8 cellular contexts compared by ENCODE assay signal in the genomic region with DNA sequence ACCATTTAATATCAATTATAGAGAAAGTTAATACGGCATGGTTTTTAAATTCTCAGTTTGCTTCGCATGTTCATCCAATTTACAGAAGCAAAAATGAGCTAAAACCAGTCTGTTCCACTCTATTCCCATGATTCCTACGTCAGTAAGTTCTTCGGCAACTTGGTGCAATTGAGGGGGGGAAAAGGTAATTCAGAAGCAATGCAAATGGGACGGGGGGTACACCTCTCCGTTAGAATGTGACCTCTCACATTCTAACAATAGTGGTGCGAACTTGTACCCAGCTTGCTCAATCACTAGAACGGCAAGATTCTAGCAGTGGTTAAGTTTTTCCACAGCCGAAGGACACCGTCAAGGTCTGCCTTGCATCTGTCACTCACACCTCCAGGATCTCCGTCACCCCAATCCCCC. TPM values are rescaled to one million over a fixed set of nuclear protein-coding genes. Genes with fewer than 3 reads are reported as not detected.
DNase-seq lines count a peak whose midpoint lies in the region; TF ChIP-seq lines count a peak whose summit lies in the region.

No MANE protein-coding gene starts in this region.

- DNase-seq in Calu3 (no peak), astrocyte of the hippocampus (ENCODE audit: low read depth, low spot score) (peak; percentile 52), iris pigment epithelial cell (ENCODE audit: low read depth) (peak; percentile 12), NCI-H1417 treated with DMSO at 0.1 percent for 48 hours (lab: John Stamatoyannopoulos, UW) (no peak), KBM-7 (no peak), kidney glomerular epithelial cell (lab: John Stamatoyannopoulos, UW) (no peak)

- intact Hi-C loops in Calu3 (cut with micrococcal nuclease; ENCODE audit: unreplicated experiment), result loop anchor here (5.0 kb wide), 1 partner anchor 73 kb away; a partner anchor contains a TSS

- H3K4me2 ChIP-seq in KMS-11, result peak overlapping the region; percentile 93

- no peak overlapping the region for H3K4me3 ChIP-seq in KMS-11 (IDR thresholded peaks at IDR 0.05; ENCODE audit: insufficient read depth, low read depth, low read length)
- peak overlapping the region; percentile 86 to 96 (median 88) for H3K4me3 ChIP-seq in subcutaneous abdominal adipose tissue (ENCODE audit: low read depth in 1 of 5, low read length in 5 of 5)

- peaks cover 34% of the 10 kb centered on the region for H3K36me3 Mint-ChIP-seq in Calu3 (ENCODE audit: insufficient read depth, unreplicated experiment)

- TSS peak; percentile 47 for BruUV-seq in Calu3 (replicated peaks; lab: Mats Ljungman, UMichigan)

- H3K9ac ChIP-seq in KMS-11 (peak overlapping the region; percentile 49; the same call in 1 of the 2 replicates), subcutaneous abdominal adipose tissue (ENCODE audit: low read length in 5 of 5) (peak overlapping the region; percentile 32 to 82 (median 77))

- H3K27me3 Mint-ChIP-seq in Calu3 (ENCODE audit: unreplicated experiment), result no peaks in the 10 kb centered on the region

- in situ Hi-C loops in KBM-7 (cut with MboI; ENCODE audit: low pct_unique_long_range_greater_than_20kb, low sequenced_read_pairs), result no loop called here

- TF ChIP-seq CTCF in Calu3 (IDR thresholded peaks at IDR 0.05; ENCODE audit: unreplicated experiment) (no peak), KMS-11 (conservative IDR thresholded peaks at IDR 0.05; ENCODE audit: low read depth, low read length) (no peak)

- H3K4me3 Mint-ChIP-seq in Calu3 (ENCODE audit: low read depth, unreplicated experiment), result peak overlapping the region; percentile 63

- H3K79me2 ChIP-seq in KMS-11 (ENCODE audit: insufficient read depth, low read depth), result peaks cover 4% of the 10 kb centered on the region; the same call in 1 of the 2 replicates

- H2AFZ ChIP-seq in KMS-11 (ENCODE audit: low read depth), result peak overlapping the region; percentile 87

- CTCF ChIA-PET in Calu3 (lab: Charles Lee), result interaction anchor here (0.6 to 1.3 kb wide), 5 partner anchors 26 to 1864 kb away, joined by 3 to 6 read pairs (median 3); a partner anchor contains a TSS

- H3K4me1 ChIP-seq in KMS-11 (ENCODE audit: low read depth, poor library complexity, severe bottlenecking) (peaks cover 18% of the 10 kb centered on the region), subcutaneous abdominal adipose tissue (ENCODE audit: control insufficient read depth in 5 of 5, insufficient read depth in 5 of 5, low read length in 5 of 5) (peaks cover 0 to 26% (median 15%) of the 10 kb centered on the region in 5 donors)

- no peaks in the 10 kb centered on the region for H4K20me1 ChIP-seq in KMS-11 (ENCODE audit: insufficient read depth)

- H3K36me3 ChIP-seq in KMS-11 (ENCODE audit: insufficient read depth), result no peaks in the 10 kb centered on the region
- H3K36me3 ChIP-seq in subcutaneous abdominal adipose tissue (ENCODE audit: control insufficient read depth in 5 of 5, insufficient read depth in 5 of 5, low read length in 5 of 5), result no peaks in the 10 kb centered on the region

- H3K27me3 ChIP-seq in KMS-11 (ENCODE audit: insufficient read depth, low read depth), result no peaks in the 10 kb centered on the region
- H3K27me3 ChIP-seq in subcutaneous abdominal adipose tissue (ENCODE audit: control insufficient read depth in 5 of 5, insufficient read depth in 4 of 5, low read length in 5 of 5), result no peaks in the 10 kb centered on the region

- no peaks in the 10 kb centered on the region for H3K9me3 ChIP-seq in subcutaneous abdominal adipose tissue (ENCODE audit: control insufficient read depth in 5 of 5, low read length in 5 of 5)

- H3K9me3 Mint-ChIP-seq in Calu3 (ENCODE audit: low read depth, unreplicated experiment), result no peaks in the 10 kb centered on the region

- no peak overlapping the region for H3K27ac ChIP-seq in KMS-11
- H3K27ac ChIP-seq in subcutaneous abdominal adipose tissue (ENCODE audit: low read depth, low read length), result peak overlapping the region; percentile 10

- peak overlapping the region; percentile 82 for H3K27ac Mint-ChIP-seq in Calu3 (ENCODE audit: unreplicated experiment)

- peaks cover 22% of the 10 kb centered on the region for H3K4me1 Mint-ChIP-seq in Calu3 (ENCODE audit: low read depth, unreplicated experiment)

RNA-seq across cellular contexts. Expression of a gene that starts 0.7 kb away (rescaled TPM):
- total RNA-seq in Calu3 (2022), result 45.0 and 45.4 TPM in 2 replicates

RNA-seq across cellular contexts. Expression of a gene that starts 25.9 kb away (rescaled TPM):
- total RNA-seq in Calu3 (2022), result 16.1 and 22.3 TPM in 2 replicates

Comparison
In these comparisons a context has a peak if more than half of its experiments do, and no peak if none do; other contexts are left out.
1. DNase-seq: peak in astrocyte of the hippocampus (single experiment) and iris pigment epithelial cell (single experiment); none in Calu3 (single experiment), NCI-H1417 treated with DMSO at 0.1 percent for 48 hours (single experiment), KBM-7 (single experiment) and kidney glomerular epithelial cell (single experiment).